Comparison of ENCODE assay signal across 13 cellular contexts in genomic region chr1:27607239-27607804, GRCh38. TPM values are rescaled to one million over a fixed set of nuclear protein-coding genes. Genes with fewer than 3 reads are reported as not detected.
DNase-seq lines count a peak whose midpoint lies in the region; ATAC-seq and TF ChIP-seq lines count a peak whose summit lies in the region.
"Had no signal": no experiment of that assay in that cellular context is flagged by ENCODE, and none has a peak within 500 bp of the region (broad histone marks: within the 10 kb centered on the region; RNA-seq: fewer than 3 reads in every experiment).

No MANE protein-coding gene starts in this region.

- WGBS in SK-N-SH (ENCODE audit: low lambda C conversion rate): 90% methylated on average over 7 of the region's 11 CpGs
- 63% methylated on average over 11 of the region's 11 CpGs for WGBS in thymus
- WGBS in esophagus muscularis mucosa: 63% methylated on average over 8 of the region's 11 CpGs

- H3K27me3 Mint-ChIP-seq in immature natural killer cell (ENCODE audit: low read depth in 3 of 3): peaks cover 5 to 21% (median 6%) of the 10 kb centered on the region in 3 donors
- H3K27me3 Mint-ChIP-seq: activated CD4-positive, alpha-beta memory T cell treated with anti-CD3 and anti-CD28 coated beads for 36 hours had no signal

- no peak for TF ChIP-seq RAD21 in SK-N-SH (IDR thresholded peaks at IDR 0.05; ENCODE audit: low read length)

- H3K4me2 ChIP-seq in SK-N-SH: peak overlapping the region; percentile 21; the same call in 1 of the 2 replicates

- peak overlapping the region in 2 of 6 donors; percentile 88 to 91 for H3K27ac Mint-ChIP-seq in immature natural killer cell
- H3K27ac Mint-ChIP-seq: activated CD4-positive, alpha-beta memory T cell treated with anti-CD3 and anti-CD28 coated beads for 36 hours had no signal

- H3K9me3 Mint-ChIP-seq in immature natural killer cell: no peaks in the 10 kb centered on the region
- H3K9me3 Mint-ChIP-seq: activated CD4-positive, alpha-beta memory T cell treated with anti-CD3 and anti-CD28 coated beads for 36 hours had no signal

- H3K9me3 ChIP-seq in SK-N-SH (no peaks in the 10 kb centered on the region), thymus (ENCODE audit: control insufficient read depth) (peaks cover 2% of the 10 kb centered on the region), esophagus muscularis mucosa (no peaks in the 10 kb centered on the region)
- H3K9me3 ChIP-seq: testis had no signal

- H3K9ac ChIP-seq in SK-N-SH: no peak overlapping the region

- TF ChIP-seq EP300 in SK-N-SH (IDR thresholded peaks at IDR 0.05; ENCODE audit: borderline replicate concordance in 1 of 2, low read depth in 1 of 2, low read length in 1 of 2) (no peak), esophagus muscularis mucosa (IDR thresholded peaks at IDR 0.05) (no peak)

- peaks cover 6 to 9% (median 7%) of the 10 kb centered on the region in 3 donors for H3K36me3 Mint-ChIP-seq in immature natural killer cell
- H3K36me3 Mint-ChIP-seq: activated CD4-positive, alpha-beta memory T cell treated with anti-CD3 and anti-CD28 coated beads for 36 hours had no signal

- DNase-seq in SK-N-SH (no peak), UCSD-AML1 (lab: John Stamatoyannopoulos, UW; ENCODE audit: unreplicated experiment) (peak; percentile 76), immature natural killer cell (peak; percentile 65 to 80 (median 76)), esophagus muscularis mucosa (ENCODE audit: extremely low spot score) (no peak), activated gamma-delta T cell (lab: John Stamatoyannopoulos, UW) (no peak), cerebellar cortex (ENCODE audit: low spot score) (no peak)
- DNase-seq: activated CD4-positive, alpha-beta memory T cell treated with anti-CD3 and anti-CD28 coated beads for 36 hours; glutamatergic neuron; left ventricle myocardium superior; testis had no signal

- peaks cover 11% of the 10 kb centered on the region for H3K79me2 ChIP-seq in SK-N-SH (ENCODE audit: insufficient read depth)

- H3K4me3 ChIP-seq in SK-N-SH (ENCODE audit: low read depth in 2 of 2, low read length in 1 of 2): no peak overlapping the region
- H3K4me3 ChIP-seq in thymus (ENCODE audit: low read length): no peak overlapping the region
- no peak overlapping the region for H3K4me3 ChIP-seq in esophagus muscularis mucosa
- H3K4me3 ChIP-seq: testis had no signal

- CTCF ChIA-PET in SK-N-SH (lab: Yijun Ruan, JAX): interaction anchor here (0.6 to 27.7 kb wide), 40 partner anchors 11 to 613 kb away, joined by 3 to 603 read pairs (median 5); partner anchors contain the start of genes IFI6 and MAP3K6

- H3K27me3 ChIP-seq in SK-N-SH (ENCODE audit: insufficient read depth) (no peaks in the 10 kb centered on the region), thymus (ENCODE audit: control insufficient read depth, insufficient read depth) (no peaks in the 10 kb centered on the region), esophagus muscularis mucosa (no peaks in the 10 kb centered on the region)
- H3K27me3 ChIP-seq: testis had no signal

- H3K4me1 ChIP-seq in SK-N-SH (ENCODE audit: control insufficient read depth in 1 of 2, insufficient read depth in 2 of 2, low read depth in 1 of 2, low read length in 1 of 2) (peaks cover 5 to 8% of the 10 kb centered on the region in 2 experiments; a peak in 2 of 4 replicates), thymus (ENCODE audit: control insufficient read depth, insufficient read depth, low read length) (peaks cover 30% of the 10 kb centered on the region), esophagus muscularis mucosa (peaks cover 10 to 43% (median 35%) of the 10 kb centered on the region in 4 donors)

- POLR2A ChIA-PET in SK-N-SH (lab: Yijun Ruan, JAX): no interaction called here

- intact Hi-C loops in esophagus muscularis mucosa (cut with DNase I): loop anchor here (2.0 to 5.0 kb wide), 4 partner anchors 51 to 305 kb away; no protein-coding TSS in a partner anchor

- peak overlapping the region; percentile 53; the same call in 1 of the 2 replicates for H2AFZ ChIP-seq in SK-N-SH (ENCODE audit: low read depth)

- H3K4me1 Mint-ChIP-seq in immature natural killer cell: peaks cover 0 to 29% of the 10 kb centered on the region in 2 donors

- no peak for ATAC-seq in SK-N-SH treated with all-trans-retinoic acid at 6 μM for 48 hours
- ATAC-seq: left ventricle myocardium superior, Panc1 had no signal

- H3K36me3 ChIP-seq in SK-N-SH (replicated peaks in 1 of 2; ENCODE audit: control insufficient read depth in 1 of 2, insufficient read depth in 2 of 2, low read length in 1 of 2) (no peaks in the 10 kb centered on the region), thymus (ENCODE audit: control insufficient read depth, insufficient read depth) (no peaks in the 10 kb centered on the region), esophagus muscularis mucosa (no peaks in the 10 kb centered on the region)

- peaks cover 3% of the 10 kb centered on the region for H4K20me1 ChIP-seq in SK-N-SH (ENCODE audit: insufficient read depth)

- TF ChIP-seq CTCF in SK-N-SH (IDR thresholded peaks at IDR 0.05): no peak
- no peak for TF ChIP-seq CTCF in esophagus muscularis mucosa (IDR thresholded peaks at IDR 0.05)

- H3K4me3 Mint-ChIP-seq in immature natural killer cell: peak overlapping the region; percentile 61 to 76 (median 68)
- H3K4me3 Mint-ChIP-seq: activated CD4-positive, alpha-beta memory T cell treated with anti-CD3 and anti-CD28 coated beads for 36 hours had no signal

- H3F3A ChIP-seq in SK-N-SH (replicated peaks; ENCODE audit: insufficient read depth): peaks cover 15% of the 10 kb centered on the region

- TF ChIP-seq POLR2A in esophagus muscularis mucosa (IDR thresholded peaks at IDR 0.05; ENCODE audit: low read depth): no peak

- H3K27ac ChIP-seq in SK-N-SH (ENCODE audit: low read depth in 2 of 2, low read length in 1 of 2) (peak overlapping the region in 1 of 2 experiments; percentile 43; a peak in 1 of 4 replicates), thymus (ENCODE audit: low read depth) (peak overlapping the region; percentile 62), esophagus muscularis mucosa (replicated peaks in 1 of 4) (no peak overlapping the region)
- H3K27ac ChIP-seq: testis had no signal

- H3K9me2 ChIP-seq in SK-N-SH: no peaks in the 10 kb centered on the region

TF ChIP-seq in SK-N-SH, 30 proteins besides CTCF, POLR2A, EP300 and RAD21 (continues in another document):
- TF ChIP-seq TEAD4 (IDR thresholded peaks at IDR 0.05; ENCODE audit: borderline replicate concordance, insufficient read depth) (no peak), EZH2phosphoT487 (IDR thresholded peaks at IDR 0.05; ENCODE audit: borderline replicate concordance, low read depth) (no peak), GABPA (IDR thresholded peaks at IDR 0.05; ENCODE audit: low read depth) (no peak)

TF ChIP-seq in SK-N-SH treated with all-trans-retinoic acid at 6 μM for 48 hours, 23 proteins besides CTCF, POLR2A, EP300 and RAD21 (continues in another document):
- TF ChIP-seq ESRRG (CRISPR knock-in tag; IDR thresholded peaks at IDR 0.05) (no peak), BACH2 (CRISPR knock-in tag; IDR thresholded peaks at IDR 0.05; ENCODE audit: borderline replicate concordance) (no peak), PATZ1 (CRISPR knock-in tag; IDR thresholded peaks at IDR 0.05; ENCODE audit: borderline replicate concordance) (no peak), ARNTL (CRISPR knock-in tag; IDR thresholded peaks at IDR 0.05; ENCODE audit: borderline replicate concordance, low read depth) (no peak)
- TF ChIP-seq, protein P1, sequence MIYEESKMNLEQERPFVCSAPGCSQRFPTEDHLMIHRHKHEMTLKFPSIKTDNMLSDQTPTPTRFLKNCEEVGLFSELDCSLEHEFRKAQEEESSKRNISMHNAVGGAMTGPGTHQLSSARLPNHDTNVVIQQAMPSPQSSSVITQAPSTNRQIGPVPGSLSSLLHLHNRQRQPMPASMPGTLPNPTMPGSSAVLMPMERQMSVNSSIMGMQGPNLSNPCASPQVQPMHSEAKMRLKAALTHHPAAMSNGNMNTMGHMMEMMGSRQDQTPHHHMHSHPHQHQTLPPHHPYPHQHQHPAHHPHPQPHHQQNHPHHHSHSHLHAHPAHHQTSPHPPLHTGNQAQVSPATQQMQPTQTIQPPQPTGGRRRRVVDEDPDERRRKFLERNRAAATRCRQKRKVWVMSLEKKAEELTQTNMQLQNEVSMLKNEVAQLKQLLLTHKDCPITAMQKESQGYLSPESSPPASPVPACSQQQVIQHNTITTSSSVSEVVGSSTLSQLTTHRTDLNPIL (CRISPR knock-in tag; IDR thresholded peaks at IDR 0.05; ENCODE audit: low read depth): no peak

RNA-seq across cellular contexts. Expression of gene AHDC1, which starts 3.4 kb away (rescaled TPM):
- 3.1 and 8.5 TPM in 2 replicates for polyA plus RNA-seq in SK-N-SH (2012; rRNA removed)
- 3.2 and 4.4 TPM in 2 replicates for polyA plus RNA-seq in SK-N-SH (2012; cell fraction: cytosol; rRNA removed)
- polyA plus RNA-seq in SK-N-SH (2012; cell fraction: nucleus; rRNA removed): 19.2 and 28.1 TPM in 2 replicates
- 1 to 10 TPM in 2 of 3 donors, not detected in 1; 1.2 to 6.3 TPM for polyA plus RNA-seq in immature natural killer cell
- polyA plus RNA-seq in thymus: 22.6 TPM
- 10 to 100 TPM; 14.7 to 54.3 (median 35.4) TPM for total RNA-seq in esophagus muscularis mucosa

RNA-seq across cellular contexts. Expression of gene FGR, which starts 27.7 kb away (rescaled TPM):
- polyA plus RNA-seq in SK-N-SH (2012; rRNA removed) (not detected in 2 replicates), immature natural killer cell (100 to 1,000 TPM; 350 to 654 (median 572) TPM), thymus (38.7 TPM)
- polyA plus RNA-seq in SK-N-SH (2012; cell fraction: cytosol; rRNA removed): not detected in 2 replicates
- 0.01 TPM in 1 of 2 replicates, not detected in the other for polyA plus RNA-seq in SK-N-SH (2012; cell fraction: nucleus; rRNA removed)
- total RNA-seq in esophagus muscularis mucosa: 10 to 100 TPM; 12.0 to 32.1 (median 12.6) TPM

Comparison
In these comparisons a context has a peak if more than half of its experiments do, and no peak if none do; other contexts are left out.
1. DNase-seq: peak in UCSD-AML1 (single experiment) and immature natural killer cell (3 of 3); none in SK-N-SH (single experiment), esophagus muscularis mucosa (single experiment), activated gamma-delta T cell (single experiment) and cerebellar cortex (single experiment).
2. RNA of gene FGR, which starts 27.7 kb away (polyA plus RNA-seq): 350 to 654 TPM in immature natural killer cell and 38.7 TPM in thymus (single experiment); 0.01 TPM in SK-N-SH; every median in the first group is over 10 times any median in the second.